ENCODE assay signal across 9 cellular contexts in genomic region chr1:15851251-15852035, GRCh38. TPM values are rescaled to one million over a fixed set of nuclear protein-coding genes. Genes with fewer than 3 reads are reported as not detected.
DNase-seq lines count a peak whose midpoint lies in the region; ATAC-seq and TF ChIP-seq lines count a peak whose summit lies in the region.
"Had no signal": no experiment of that assay in that cellular context is flagged by ENCODE, and none has a peak within 500 bp of the region (broad histone marks: within the 10 kb centered on the region; RNA-seq: fewer than 3 reads in every experiment).

No MANE protein-coding gene starts in this region.

- no peak overlapping the region for H3K27ac Mint-ChIP-seq in activated naive CD4-positive, alpha-beta T cell treated with anti-CD3 and anti-CD28 coated beads, Interleukin-2, amount 10 ng/mL, durations not matched to agents 7 days and 5 days

- H3K4me3 ChIP-seq in liver (ENCODE audit: low read depth in 1 of 3, low read length in 3 of 3) (no peak overlapping the region), tibial artery (peak overlapping the region in 1 of 2 donors; percentile 14)

- H3K36me3 ChIP-seq in liver (ENCODE audit: control insufficient read depth in 4 of 4, insufficient read depth in 3 of 4, low read depth in 1 of 4, low read length in 3 of 4) (no peaks in the 10 kb centered on the region), tibial artery (no peaks in the 10 kb centered on the region)

- no peaks in the 10 kb centered on the region for H3K27me3 Mint-ChIP-seq in activated naive CD4-positive, alpha-beta T cell treated with anti-CD3 and anti-CD28 coated beads, Interleukin-2, amount 10 ng/mL, durations not matched to agents 7 days and 5 days

- peak overlapping the region; percentile 30 for H3K4me3 Mint-ChIP-seq in activated naive CD4-positive, alpha-beta T cell treated with anti-CD3 and anti-CD28 coated beads, Interleukin-2, amount 10 ng/mL, durations not matched to agents 7 days and 5 days

- H3K27me3 ChIP-seq in liver (ENCODE audit: control insufficient read depth in 4 of 4, insufficient read depth in 4 of 4, low read length in 3 of 4) (no peaks in the 10 kb centered on the region), tibial artery (no peaks in the 10 kb centered on the region)

- no peak for TF ChIP-seq RAD21 in liver (IDR thresholded peaks at IDR 0.05)

- intact Hi-C loops in tibial artery (cut with DNase I; ENCODE audit: low total_unique reads) = no loop called here

- no peaks in the 10 kb centered on the region for H3K9me3 Mint-ChIP-seq in activated naive CD4-positive, alpha-beta T cell treated with anti-CD3 and anti-CD28 coated beads, Interleukin-2, amount 10 ng/mL, durations not matched to agents 7 days and 5 days

- peaks cover 41% of the 10 kb centered on the region for H3K4me1 Mint-ChIP-seq in activated naive CD4-positive, alpha-beta T cell treated with anti-CD3 and anti-CD28 coated beads, Interleukin-2, amount 10 ng/mL, durations not matched to agents 7 days and 5 days

- no peaks in the 10 kb centered on the region for H3K9me3 ChIP-seq in liver (ENCODE audit: control insufficient read depth in 4 of 4, low read length in 3 of 4)
- H3K9me3 ChIP-seq in tibial artery = no peaks in the 10 kb centered on the region

- 75% methylated on average over 16 of the region's 16 CpGs for WGBS in liver

- H3K36me3 Mint-ChIP-seq in activated naive CD4-positive, alpha-beta T cell treated with anti-CD3 and anti-CD28 coated beads, Interleukin-2, amount 10 ng/mL, durations not matched to agents 7 days and 5 days = peaks cover 10% of the 10 kb centered on the region

- peak overlapping the region; percentile 98 for H3K27ac ChIP-seq in VCaP
- peak overlapping the region; percentile 7 to 20 for H3K27ac ChIP-seq in liver (ENCODE audit: low read depth in 1 of 2, low read length in 2 of 2)
- H3K27ac ChIP-seq in tibial artery = peak overlapping the region; percentile 5 to 99

- H3K9ac ChIP-seq in liver (ENCODE audit: low read depth in 1 of 2, low read length in 2 of 2) = peak overlapping the region in 1 of 2 donors; percentile 76

- peaks cover 4 to 41% (median 23%) of the 10 kb centered on the region in 4 donors for H3K4me1 ChIP-seq in liver (ENCODE audit: control insufficient read depth in 4 of 4, insufficient read depth in 4 of 4, low read length in 3 of 4)
- peaks cover 0 to 62% (median 34%) of the 10 kb centered on the region in 4 donors for H3K4me1 ChIP-seq in tibial artery

- no peak for DNase-seq in activated naive CD4-positive, alpha-beta T cell treated with anti-CD3 and anti-CD28 coated beads, Interleukin-2, amount 10 ng/mL, durations not matched to agents 7 days and 5 days
- no peak for DNase-seq in activated naive CD4-positive, alpha-beta T cell treated with anti-CD3 and anti-CD28 coated beads, Interleukin-2, amount 50 U/mL, for 16 hours
- DNase-seq in tibial artery (peak in 1 of 2 donors; percentile 51), RPMI8226 (no peak)
- DNase-seq: NCI-H187 treated with DMSO at 0.1 percent for 48 hours had no signal

- CTCF ChIA-PET in activated naive CD4-positive, alpha-beta T cell treated with anti-CD3 and anti-CD28 coated beads, Interleukin-2, amount 10 ng/mL, durations not matched to agents 7 days and 5 days (lab: Charles Lee) = interaction anchor here (1.7 kb wide), 1 partner anchor 36 kb away, joined by 4 read pairs; no protein-coding TSS in a partner anchor

- no peak for TF ChIP-seq CTCF in VCaP (conservative IDR thresholded peaks at IDR 0.05)
- no peak for TF ChIP-seq CTCF in liver (IDR thresholded peaks at IDR 0.05; ENCODE audit: low read depth, low read length, missing input control)
- TF ChIP-seq CTCF in tibial artery (IDR thresholded peaks at IDR 0.05) = no peak

- no peak for ATAC-seq in GM18907 (IDR thresholded peaks at IDR 0.05; ENCODE audit: unreplicated experiment)
- no peak for ATAC-seq in HG03039 (IDR thresholded peaks at IDR 0.05; ENCODE audit: unreplicated experiment)

TF ChIP-seq in liver, 16 proteins besides CTCF, POLR2A, EP300 and RAD21:
- TF ChIP-seq FOXA2 (IDR thresholded peaks at IDR 0.05) (no peak), NR2F2 (IDR thresholded peaks at IDR 0.05) (no peak), REST (IDR thresholded peaks at IDR 0.05) (no peak), JUND (IDR thresholded peaks at IDR 0.05) (no peak), HNF4A (conservative IDR thresholded peaks at IDR 0.05) (no peak), YY1 (IDR thresholded peaks at IDR 0.05) (no peak)

RNA-seq across cellular contexts. Expression of gene SPEN, which starts 3.9 kb away (rescaled TPM):
- total RNA-seq in liver = 10 to 100 TPM; 17.9 to 29.4 TPM
- 10 to 100 TPM in 1 of 2 donors, 1 to 10 TPM in 1; 7.4 to 12.4 TPM for polyA plus RNA-seq in liver

RNA-seq across cellular contexts. Expression of gene UQCRHL, which starts 44.0 kb away (rescaled TPM):
- total RNA-seq in liver = 1 to 10 TPM in 1 of 2 donors, under 1 TPM in 1; 0.84 to 2.9 TPM
- 1 to 10 TPM in 1 of 2 donors, under 1 TPM in 1; 0.50 to 1.9 TPM for polyA plus RNA-seq in liver

Comparison
In these comparisons a context has a peak if more than half of its experiments do, and no peak if none do; other contexts are left out.
1. H3K27ac ChIP-seq: peak in every context shown above with its lines; median percentile 98 in VCaP; 52 in tibial artery; 14 in liver.